Comparison of ENCODE assay signal across 10 cellular contexts in the genomic region with DNA sequence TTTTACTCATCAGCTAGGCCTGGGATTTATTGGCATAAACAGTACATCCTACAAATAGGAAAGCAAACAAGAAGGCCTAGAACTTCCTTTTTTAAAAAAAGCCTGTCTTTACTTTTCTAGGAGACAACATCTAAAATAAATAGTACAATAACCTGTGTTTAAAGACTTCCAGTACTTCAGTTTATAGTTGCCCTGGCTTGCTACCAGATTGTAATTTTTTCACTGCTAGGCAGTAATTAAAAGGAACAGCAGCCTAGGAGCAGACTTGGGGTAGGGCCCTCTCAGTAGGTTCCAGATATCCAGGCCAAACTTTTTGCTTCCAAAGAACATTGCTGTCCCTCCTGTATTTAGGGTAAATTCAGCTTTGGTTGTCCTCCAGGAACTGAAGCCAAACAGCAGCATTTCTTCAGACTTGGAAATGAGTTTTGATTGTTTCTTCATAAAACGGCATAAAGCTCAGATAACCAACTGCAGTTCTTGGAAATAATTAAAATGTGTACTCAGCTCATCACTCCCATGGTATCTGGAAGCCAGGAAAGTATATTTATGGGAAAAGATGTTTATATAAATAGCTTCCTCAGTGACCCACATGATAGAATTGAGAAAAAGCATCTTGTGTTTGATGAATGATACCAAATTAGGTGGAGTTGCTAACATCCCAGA.
DNase-seq lines count a peak whose midpoint lies in the region; ATAC-seq and TF ChIP-seq lines count a peak whose summit lies in the region.
"Had no signal": no experiment of that assay in that cellular context is flagged by ENCODE, and none has a peak within 500 bp of the region (broad histone marks: within the 10 kb centered on the region; RNA-seq: fewer than 3 reads in every experiment).

No MANE protein-coding gene starts in this region.

- in situ Hi-C loops in Panc1 (cut with HindIII; ENCODE audit: low pct_unique_long_range_greater_than_20kb, low sequenced_read_pairs) = no loop called here

- H3K4me3 Mint-ChIP-seq in activated naive CD4-positive, alpha-beta T cell treated with anti-CD3 and anti-CD28 coated beads for 36 hours = no peak overlapping the region
- H3K4me3 Mint-ChIP-seq in CD4-positive, alpha-beta T cell = no peak overlapping the region

- no peaks in the 10 kb centered on the region for H3K27me3 ChIP-seq in Panc1 (ENCODE audit: control insufficient read depth, insufficient read depth, low read length)
- H3K27me3 ChIP-seq in cardiac muscle cell = no peaks in the 10 kb centered on the region
- H3K27me3 ChIP-seq in sigmoid colon = no peaks in the 10 kb centered on the region
- H3K27me3 ChIP-seq in CD4-positive, alpha-beta T cell (ENCODE audit: control insufficient read depth, insufficient read depth, low read length) = no peaks in the 10 kb centered on the region

- ATAC-seq in Panc1 (peak; percentile 60), GM19455 (IDR thresholded peaks at IDR 0.05; ENCODE audit: unreplicated experiment) (no peak)
- ATAC-seq in CD4-positive, alpha-beta T cell (ENCODE audit: poor library complexity) = no peak

- CTCF ChIA-PET in Panc1 (lab: Charles Lee) = no interaction called here
- CTCF ChIA-PET in activated naive CD4-positive, alpha-beta T cell treated with anti-CD3 and anti-CD28 coated beads for 36 hours (lab: Charles Lee) = interaction anchor here (1.0 kb wide), 1 partner anchor 181 kb away, joined by 3 read pairs; no protein-coding TSS in a partner anchor
- CTCF ChIA-PET in CD4-positive, alpha-beta T cell (lab: Charles Lee) = no interaction called here

- POLR2A ChIA-PET in Panc1 (lab: Charles Lee) = no interaction called here
- POLR2A ChIA-PET in CD4-positive, alpha-beta T cell (lab: Charles Lee) = no interaction called here

- BruUV-seq in Panc1 (replicated peaks; lab: Mats Ljungman, UMichigan) = no TSS peak

- H3K4me3 ChIP-seq in Panc1 (ENCODE audit: low read depth in 2 of 2, low read length in 2 of 2) = no peak overlapping the region
- H3K4me3 ChIP-seq in cardiac muscle cell = no peak overlapping the region
- no peak overlapping the region for H3K4me3 ChIP-seq in sigmoid colon

- WGBS in sigmoid colon, 2 donors = 9 to 56% methylated on average over 1 of the region's 1 CpG

- H3K27ac Mint-ChIP-seq in activated naive CD4-positive, alpha-beta T cell treated with anti-CD3 and anti-CD28 coated beads for 36 hours = no peak overlapping the region
- H3K27ac Mint-ChIP-seq in CD4-positive, alpha-beta T cell = no peak overlapping the region

- H3K36me3 Mint-ChIP-seq in activated naive CD4-positive, alpha-beta T cell treated with anti-CD3 and anti-CD28 coated beads for 36 hours (ENCODE audit: low read depth) = no peaks in the 10 kb centered on the region
- no peaks in the 10 kb centered on the region for H3K36me3 Mint-ChIP-seq in CD4-positive, alpha-beta T cell (ENCODE audit: low read depth)

- no peaks in the 10 kb centered on the region for H3K36me3 ChIP-seq in Panc1 (ENCODE audit: control insufficient read depth, insufficient read depth, low read length)
- no peaks in the 10 kb centered on the region for H3K36me3 ChIP-seq in cardiac muscle cell
- H3K36me3 ChIP-seq in sigmoid colon = no peaks in the 10 kb centered on the region

- intact Hi-C loops in Panc1 (cut with micrococcal nuclease; ENCODE audit: unreplicated experiment) = no loop called here
- intact Hi-C loops in sigmoid colon (cut with DNase I) = loop anchor here (5.0 kb wide), 1 partner anchor 44 kb away; no protein-coding TSS in a partner anchor
- intact Hi-C loops in activated naive CD4-positive, alpha-beta T cell treated with anti-CD3 and anti-CD28 coated beads for 36 hours (cut with micrococcal nuclease) = no loop called here
- intact Hi-C loops in CD4-positive, alpha-beta T cell (cut with DNase I, micrococcal nuclease) = no loop called here

- H3K4me1 ChIP-seq in Panc1 (ENCODE audit: control insufficient read depth, insufficient read depth, low read length) = no peaks in the 10 kb centered on the region; the same call in 1 of the 2 replicates
- H3K4me1 ChIP-seq in cardiac muscle cell (ENCODE audit: low read depth) = peaks cover 24% of the 10 kb centered on the region
- peaks cover 0 to 48% (median 30%) of the 10 kb centered on the region in 4 donors for H3K4me1 ChIP-seq in sigmoid colon

- no peak for TF ChIP-seq POLR2A in sigmoid colon (IDR thresholded peaks at IDR 0.05)

- DNase-seq in DMS153 treated with DMSO at 0.1 percent for 48 hours (lab: John Stamatoyannopoulos, UW; ENCODE audit: unreplicated experiment) (peak; percentile 26), Panc1 (ENCODE audit: low read depth, low spot score) (no peak), cardiac muscle cell (ENCODE audit: low read depth in 1 of 2, low spot score in 1 of 2) (peak in 1 of 2 donors; percentile 61), sigmoid colon (no peak), COLO829 (ENCODE audit: low spot score) (no peak)
- DNase-seq in activated naive CD4-positive, alpha-beta T cell treated with anti-CD3 and anti-CD28 coated beads for 36 hours = no peak
- DNase-seq in CD4-positive, alpha-beta T cell = no peak
- DNase-seq: NCI-H345, nucleus accumbens had no signal

- peaks cover under 1% of the 10 kb centered on the region for H3K27me3 Mint-ChIP-seq in activated naive CD4-positive, alpha-beta T cell treated with anti-CD3 and anti-CD28 coated beads for 36 hours (ENCODE audit: low read depth)
- H3K27me3 Mint-ChIP-seq in CD4-positive, alpha-beta T cell = peaks cover 2% of the 10 kb centered on the region

- no peak for TF ChIP-seq EP300 in sigmoid colon (IDR thresholded peaks at IDR 0.05)

- TF ChIP-seq CTCF in Panc1 (IDR thresholded peaks at IDR 0.05) (no peak), cardiac muscle cell (IDR thresholded peaks at IDR 0.05; ENCODE audit: low read depth, low read length) (no peak), sigmoid colon (IDR thresholded peaks at IDR 0.05) (no peak)
- TF ChIP-seq CTCF in CD4-positive, alpha-beta T cell (IDR thresholded peaks at IDR 0.05) = no peak

- H3K27ac ChIP-seq in Panc1 (ENCODE audit: low read length) = no peak overlapping the region
- peak overlapping the region; percentile 17 for H3K27ac ChIP-seq in cardiac muscle cell
- H3K27ac ChIP-seq in sigmoid colon = peak overlapping the region; percentile 62 to 81 (median 78)
- H3K27ac ChIP-seq in CD4-positive, alpha-beta T cell (ENCODE audit: low read depth, low read length) = no peak overlapping the region

- no peaks in the 10 kb centered on the region for H3K4me1 Mint-ChIP-seq in activated naive CD4-positive, alpha-beta T cell treated with anti-CD3 and anti-CD28 coated beads for 36 hours (ENCODE audit: low read depth)
- H3K4me1 Mint-ChIP-seq in CD4-positive, alpha-beta T cell (ENCODE audit: low read depth) = no peaks in the 10 kb centered on the region

- H3K9me3 ChIP-seq in Panc1 (ENCODE audit: control insufficient read depth, insufficient read depth, low read depth, low read length) (no peaks in the 10 kb centered on the region), cardiac muscle cell (ENCODE audit: low read depth) (no peaks in the 10 kb centered on the region), sigmoid colon (no peaks in the 10 kb centered on the region)
- no peaks in the 10 kb centered on the region for H3K9me3 ChIP-seq in CD4-positive, alpha-beta T cell (ENCODE audit: control insufficient read depth, low read length)

- no peaks in the 10 kb centered on the region for H3K9me3 Mint-ChIP-seq in activated naive CD4-positive, alpha-beta T cell treated with anti-CD3 and anti-CD28 coated beads for 36 hours
- H3K9me3 Mint-ChIP-seq in CD4-positive, alpha-beta T cell = no peaks in the 10 kb centered on the region

Comparison
In these comparisons a context has a peak if more than half of its experiments do, and no peak if none do; other contexts are left out.
1. H3K27ac ChIP-seq: peak in cardiac muscle cell (single experiment) and sigmoid colon (4 of 4); none in Panc1 (single experiment) and CD4-positive, alpha-beta T cell (single experiment).